ENCODE assay signal across 9 cellular contexts in genomic region chr17:29294580-29294900, GRCh38. TPM values are rescaled to one million over a fixed set of nuclear protein-coding genes. Genes with fewer than 3 reads are reported as not detected.
DNase-seq lines count a peak whose midpoint lies in the region; ATAC-seq, FAIRE-seq and TF ChIP-seq lines count a peak whose summit lies in the region.
"Had no signal": no experiment of that assay in that cellular context is flagged by ENCODE, and none has a peak within 500 bp of the region (broad histone marks: within the 10 kb centered on the region; RNA-seq: fewer than 3 reads in every experiment).

No MANE protein-coding gene starts in this region.

- FAIRE-seq in bronchial epithelial cell (lab: Jason Lieb, UNC) (no peak), GM12892 (lab: Jason Lieb, UNC) (no peak)

- peak overlapping the region; percentile 99; the same call in 1 of the 2 replicates for H3K14ac ChIP-seq in IMR-90 (replicated peaks; ENCODE audit: low read depth, low read length)

- H3K9ac ChIP-seq in IMR-90 (ENCODE audit: low read depth, low read length) (peak overlapping the region; percentile 97), mucosa of rectum (ENCODE audit: low read depth in 1 of 2, low read length in 2 of 2) (peak overlapping the region; percentile 85 to 98)

- dilution Hi-C loops in IMR-90 (cut with HindIII; ENCODE audit: low sequenced_read_pairs, unreplicated experiment): no loop called here

- H3K23ac ChIP-seq in IMR-90 (ENCODE audit: low read depth, low read length): peak overlapping the region; percentile 97; the same call in 1 of the 2 replicates

- TF ChIP-seq POLR2A in IMR-90 (IDR thresholded peaks at IDR 0.05; ENCODE audit: low read depth, low read length) (no peak), GM12892 (IDR thresholded peaks at IDR 0.05; ENCODE audit: low read depth, low read length) (no peak)

- ATAC-seq in IMR-90 (ENCODE audit: low read depth): no peak

- peak overlapping the region; percentile 85 for H3K4me2 ChIP-seq in IMR-90 (ENCODE audit: low read depth, low read length)

- H4K5ac ChIP-seq in IMR-90 (ENCODE audit: low read depth, low read length): peak overlapping the region; percentile 95; the same call in 1 of the 2 replicates

- WGBS in IMR-90 (ENCODE audit: extremely low coverage in 2 of 2, insufficient read length in 1 of 2), 2 experiments: no CpG with 5 or more reads among the region's 2 CpGs

- in situ Hi-C loops in IMR-90 (cut with MboI; ENCODE audit: low sequenced_read_pairs): no loop called here

- BruUV-seq in A673 (replicated peaks; lab: Mats Ljungman, UMichigan) (TSS peak; percentile 98), IMR-90 (replicated peaks; lab: Mats Ljungman, UMichigan) (no TSS peak)

- H2AFZ ChIP-seq in IMR-90 (replicated peaks; ENCODE audit: low read length, poor library complexity): no peak overlapping the region

- TF ChIP-seq RAD21 in IMR-90 (IDR thresholded peaks at IDR 0.05; ENCODE audit: low read length): no peak

- H2BK20ac ChIP-seq in IMR-90 (ENCODE audit: low read depth, low read length): no peak overlapping the region

- TF ChIP-seq CTCF in A673 (conservative IDR thresholded peaks at IDR 0.05; ENCODE audit: low read depth, low read length) (no peak), IMR-90 (conservative IDR thresholded peaks at IDR 0.05; ENCODE audit: low read depth, low read length) (no peak), bronchial epithelial cell (IDR thresholded peaks at IDR 0.05; ENCODE audit: insufficient read depth, low read length, severe bottlenecking) (no peak)

- no peaks in the 10 kb centered on the region for H3K9me1 ChIP-seq in IMR-90 (ENCODE audit: insufficient read depth, low read length)

- H3K9me3 ChIP-seq in A673 (ENCODE audit: low read depth, low read length, poor library complexity, severe bottlenecking) (no peaks in the 10 kb centered on the region), IMR-90 (ENCODE audit: control insufficient read depth, insufficient read depth, low read length) (no peaks in the 10 kb centered on the region), mucosa of rectum (ENCODE audit: control insufficient read depth in 2 of 2, low read length in 2 of 2) (no peaks in the 10 kb centered on the region)

- intact Hi-C loops in A673 (cut with micrococcal nuclease; ENCODE audit: unreplicated experiment) (loop anchor here (5.0 kb wide), 1 partner anchor 147 kb away; no protein-coding TSS in a partner anchor), IMR-90 (cut with micrococcal nuclease) (loop anchor here (1.0 to 5.0 kb wide), 2 partner anchors 63 to 294 kb away; no protein-coding TSS in a partner anchor)

- H2AK5ac ChIP-seq in IMR-90 (ENCODE audit: low read depth, low read length): no peak overlapping the region

- CTCF ChIA-PET in A673 (lab: Charles Lee) (interaction anchor here (0.6 to 1.4 kb wide), 3 partner anchors 77 to 170 kb away, joined by 3 to 5 read pairs (median 5); no protein-coding TSS in a partner anchor), IMR-90 (lab: Yijun Ruan, JAX) (interaction anchor here (1.2 kb wide), 1 partner anchor 149 kb away, joined by 7 read pairs; no protein-coding TSS in a partner anchor)

- H2BK120ac ChIP-seq in IMR-90 (ENCODE audit: low read depth, low read length): 0 out of 2 replicates have a peak overlapping the region, but pooled peaks have one; percentile 89

- DNase-seq in A673 (ENCODE audit: low spot score) (peak; percentile 68), IMR-90 (no peak), bronchial epithelial cell (ENCODE audit: low read depth) (no peak), GM12892 (ENCODE audit: insufficient read length) (no peak), NCI-H1694 (lab: John Stamatoyannopoulos, UW) (no peak), AG08395 (ENCODE audit: low spot score) (no peak), SIG-M5 (lab: John Stamatoyannopoulos, UW) (no peak)

- no peak overlapping the region for H2AK9ac ChIP-seq in IMR-90 (replicated peaks; ENCODE audit: low read depth, low read length, poor library complexity)

- peak overlapping the region; percentile 99 for H3K56ac ChIP-seq in IMR-90 (ENCODE audit: extremely low read depth, insufficient read depth, low read length)

- peaks cover 11% of the 10 kb centered on the region for H3K36me3 ChIP-seq in A673 (ENCODE audit: insufficient read depth, low read length, poor library complexity, severe bottlenecking)
- peaks cover 2% of the 10 kb centered on the region for H3K36me3 ChIP-seq in IMR-90 (ENCODE audit: control insufficient read depth, insufficient read depth, low read length)
- peaks cover 3% of the 10 kb centered on the region for H3K36me3 ChIP-seq in bronchial epithelial cell (ENCODE audit: control insufficient read depth, insufficient read depth, low read length)
- no peaks in the 10 kb centered on the region for H3K36me3 ChIP-seq in mucosa of rectum (ENCODE audit: control insufficient read depth in 2 of 2, insufficient read depth in 2 of 2, low read length in 2 of 2)

- peak overlapping the region; percentile 91 for H2BK5ac ChIP-seq in IMR-90 (ENCODE audit: low read depth, low read length, poor library complexity, severe bottlenecking)

- POLR2A ChIA-PET in A673 (lab: Charles Lee; ENCODE audit: low non-redundant PET): interaction anchor here (0.6 kb wide), 2 partner anchors 32 to 416 kb away, joined by 3 to 4 read pairs; no protein-coding TSS in a partner anchor
- POLR2A ChIA-PET in IMR-90 (lab: Charles Lee; ENCODE audit: unreplicated experiment): interaction anchor here (0.5 to 1.3 kb wide), 4 partner anchors 13 to 146 kb away, joined by 3 to 4 read pairs (median 4); no protein-coding TSS in a partner anchor

- H3K4me3 ChIP-seq in A673 (ENCODE audit: low read depth, low read length, poor library complexity, severe bottlenecking) (peak overlapping the region; percentile 97), IMR-90 (ENCODE audit: insufficient read depth, low read depth, low read length) (peak overlapping the region; percentile 47), bronchial epithelial cell (ENCODE audit: low read depth, low read length) (peak overlapping the region; percentile 98), mucosa of rectum (ENCODE audit: low read length in 2 of 2) (peak overlapping the region; percentile 95 to 99)

- 0 out of 3 replicates have a peak overlapping the region, but pooled peaks have one; percentile 79 for H2BK15ac ChIP-seq in IMR-90 (ENCODE audit: low read depth, low read length)

- H4K8ac ChIP-seq in IMR-90 (ENCODE audit: low read depth in 2 of 2, low read length in 2 of 2): peak overlapping the region; percentile 55 to 99

- H3K27ac ChIP-seq in A673 (ENCODE audit: low read depth, low read length, poor library complexity, severe bottlenecking) (peak overlapping the region; percentile 89), IMR-90 (ENCODE audit: insufficient read depth, low read length) (peak overlapping the region; percentile 93), mucosa of rectum (ENCODE audit: low read depth in 2 of 2, low read length in 2 of 2) (peak overlapping the region; percentile 92 to 99)

- H3K4me1 ChIP-seq in A673 (ENCODE audit: insufficient read depth, low read length, poor library complexity, severe bottlenecking) (peaks cover 23% of the 10 kb centered on the region), IMR-90 (ENCODE audit: control insufficient read depth, insufficient read depth, low read length) (no peaks in the 10 kb centered on the region), mucosa of rectum (ENCODE audit: control insufficient read depth in 2 of 2, insufficient read depth in 2 of 2, low read length in 2 of 2) (peaks cover 11 to 16% of the 10 kb centered on the region in 2 donors)

- H4K20me1 ChIP-seq in IMR-90 (ENCODE audit: insufficient read depth, low read length): peaks cover 40% of the 10 kb centered on the region

- H4K91ac ChIP-seq in IMR-90 (ENCODE audit: insufficient read depth, low read depth, low read length): no peak overlapping the region

- H3K79me1 ChIP-seq in IMR-90 (ENCODE audit: low read depth in 1 of 2, low read length in 2 of 2): peaks cover 2 to 7% of the 10 kb centered on the region in 2 experiments; a peak in 2 of 4 replicates

- peak overlapping the region; percentile 98; the same call in 1 of the 2 replicates for H3K4ac ChIP-seq in IMR-90 (ENCODE audit: low read depth, low read length)

- H3K18ac ChIP-seq in IMR-90 (ENCODE audit: low read depth, low read length): peak overlapping the region; percentile 95; the same call in 1 of the 2 replicates

- H3K27me3 ChIP-seq in A673 (replicated peaks; ENCODE audit: insufficient read depth, low read depth, low read length, poor library complexity) (no peaks in the 10 kb centered on the region), IMR-90 (ENCODE audit: control insufficient read depth, insufficient read depth, low read length) (no peaks in the 10 kb centered on the region), bronchial epithelial cell (ENCODE audit: control insufficient read depth, insufficient read depth, low read length) (no peaks in the 10 kb centered on the region), mucosa of rectum (ENCODE audit: control insufficient read depth in 2 of 2, insufficient read depth in 2 of 2, low read length in 2 of 2) (no peaks in the 10 kb centered on the region)

TF ChIP-seq in IMR-90, 13 proteins besides CTCF, POLR2A, EP300 and RAD21 (continues in another document):
- no peak for TF ChIP-seq MAFK (IDR thresholded peaks at IDR 0.05; ENCODE audit: low read depth, low read length)
- TF ChIP-seq CHD1 (IDR thresholded peaks at IDR 0.05; ENCODE audit: low read depth, low read length): no peak
- TF ChIP-seq NFE2L2 (IDR thresholded peaks at IDR 0.05; ENCODE audit: low read depth, low read length): no peak
- TF ChIP-seq, protein P1, sequence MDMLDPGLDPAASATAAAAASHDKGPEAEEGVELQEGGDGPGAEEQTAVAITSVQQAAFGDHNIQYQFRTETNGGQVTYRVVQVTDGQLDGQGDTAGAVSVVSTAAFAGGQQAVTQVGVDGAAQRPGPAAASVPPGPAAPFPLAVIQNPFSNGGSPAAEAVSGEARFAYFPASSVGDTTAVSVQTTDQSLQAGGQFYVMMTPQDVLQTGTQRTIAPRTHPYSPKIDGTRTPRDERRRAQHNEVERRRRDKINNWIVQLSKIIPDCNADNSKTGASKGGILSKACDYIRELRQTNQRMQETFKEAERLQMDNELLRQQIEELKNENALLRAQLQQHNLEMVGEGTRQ (IDR thresholded peaks at IDR 0.05; ENCODE audit: low read depth, low read length): no peak
- no peak for TF ChIP-seq FOS (IDR thresholded peaks at IDR 0.05; ENCODE audit: low read depth, low read length)
- no peak for TF ChIP-seq MAZ (IDR thresholded peaks at IDR 0.05; ENCODE audit: borderline replicate concordance, low read depth, low read length)
- TF ChIP-seq BHLHE40 (IDR thresholded peaks at IDR 0.05; ENCODE audit: low read depth, low read length): no peak

RNA-seq across cellular contexts. Expression of gene NUFIP2, which starts 0.6 kb away (rescaled TPM):
- total RNA-seq in A673 (2021) (80.4 and 93.4 TPM in 2 replicates), IMR-90 (2012; rRNA removed) (25.6 and 38.9 TPM in 2 replicates), bronchial epithelial cell (26.9 and 32.8 TPM in 2 replicates)
- polyA plus RNA-seq in IMR-90 (2012; rRNA removed): 7.8 and 8.9 TPM in 2 replicates
- polyA plus RNA-seq in IMR-90 (2012; cell fraction: cytosol; rRNA removed): 1.3 and 10.4 TPM in 2 replicates
- polyA plus RNA-seq in IMR-90 (2012; cell fraction: nucleus; rRNA removed; ENCODE audit: low replicate concordance): 17.2 and 31.8 TPM in 2 replicates
- polyA plus RNA-seq in GM12892 (2012; ENCODE audit: missing spikeins): 15.2 TPM

RNA-seq across cellular contexts. Expression of gene CRYBA1, which starts 47.9 kb away (rescaled TPM):
- total RNA-seq in A673 (2021) (not detected in 2 replicates), IMR-90 (2012; rRNA removed) (not detected in 2 replicates), bronchial epithelial cell (not detected in 2 replicates)
- not detected in 2 replicates for polyA plus RNA-seq in IMR-90 (2012; rRNA removed)
- polyA plus RNA-seq in IMR-90 (2012; cell fraction: cytosol; rRNA removed): 0.08 TPM in 1 of 2 replicates, not detected in the other
- polyA plus RNA-seq in IMR-90 (2012; cell fraction: nucleus; rRNA removed; ENCODE audit: low replicate concordance): not detected in 2 replicates
- polyA plus RNA-seq in GM12892 (2012; ENCODE audit: missing spikeins): not detected
- total RNA-seq: activated CD8-positive, alpha-beta memory T cell treated with anti-CD3 and anti-CD28 coated beads for 36 hours had no signal

Comparison
In these comparisons a context has a peak if more than half of its experiments do, and no peak if none do; other contexts are left out.
1. H3K4me3 ChIP-seq: peak in every context shown above with its lines; median percentile 98 in bronchial epithelial cell; 97 in A673; 97 in mucosa of rectum; 47 in IMR-90.